In genomic region chr2:28401948-28402550, GRCh38 we compare ENCODE assay signal across 17 cellular contexts. TPM values are rescaled to one million over a fixed set of nuclear protein-coding genes. Genes with fewer than 3 reads are reported as not detected.
DNase-seq lines count a peak whose midpoint lies in the region; ATAC-seq, FAIRE-seq and TF ChIP-seq lines count a peak whose summit lies in the region.
"Had no signal": no experiment of that assay in that cellular context is flagged by ENCODE, and none has a peak within 500 bp of the region (broad histone marks: within the 10 kb centered on the region; RNA-seq: fewer than 3 reads in every experiment).

No MANE protein-coding gene starts in this region.

- H3K4me3 ChIP-seq in HepG2 (replicated peaks in 1 of 3; ENCODE audit: insufficient read depth in 1 of 3, low read depth in 2 of 3, low read length in 3 of 3) (no peak overlapping the region), right lobe of liver (no peak overlapping the region)
- H3K4me3 ChIP-seq: testis had no signal

- CTCF ChIA-PET in HepG2 (lab: Yijun Ruan, JAX; ENCODE audit: low intra/inter-chr PET ratio, low total read pairs) = no interaction called here
- CTCF ChIA-PET in RWPE1 (lab: Yijun Ruan, JAX) = interaction anchor here (0.6 kb wide), 1 partner anchor 196 kb away, joined by 3 read pairs; no protein-coding TSS in a partner anchor
- CTCF ChIA-PET in WTC11 (lab: Charles Lee) = interaction anchor here (1.5 kb wide), 1 partner anchor 698 kb away, joined by 4 read pairs; no protein-coding TSS in a partner anchor
- CTCF ChIA-PET in HEK293T (lab: Yijun Ruan, JAX) = interaction anchor here (0.9 kb wide), 1 partner anchor 44 kb away, joined by 11 read pairs; no protein-coding TSS in a partner anchor

- in situ Hi-C loops in HepG2 (cut with HindIII; ENCODE audit: extremely low pct_ligation_motif_present, low pct_unique_long_range_greater_than_20kb) = loop anchor here (10.0 kb wide), 1 partner anchor 517 kb away; no protein-coding TSS in a partner anchor

- H3K36me3 ChIP-seq in HepG2 (replicated peaks in 1 of 2; ENCODE audit: control insufficient read depth in 1 of 2, insufficient read depth in 2 of 2, low read length in 2 of 2) (peaks cover 38 to 56% of the 10 kb centered on the region in 2 experiments), right lobe of liver (peaks cover 16 to 27% (median 22%) of the 10 kb centered on the region in 4 donors)

- intact Hi-C loops in HepG2 (cut with micrococcal nuclease; ENCODE audit: unreplicated experiment) (no loop called here), right lobe of liver (cut with DNase I) (loop anchor here (5.0 to 10.0 kb wide), 2 partner anchors 265 to 677 kb away; no protein-coding TSS in a partner anchor)

- H3K4me1 ChIP-seq in HepG2 (ENCODE audit: insufficient read depth, low read length) (peaks cover 56% of the 10 kb centered on the region), right lobe of liver (peaks cover 0 to 31% (median 9%) of the 10 kb centered on the region in 4 donors)

- H3K9ac ChIP-seq in HepG2 (ENCODE audit: insufficient read depth, low read depth, low read length) = no peak overlapping the region

- H2AFZ ChIP-seq in HepG2 (ENCODE audit: low read length) = no peak overlapping the region

- H3K9me3 ChIP-seq in HepG2 (ENCODE audit: low read length) (no peaks in the 10 kb centered on the region), right lobe of liver (no peaks in the 10 kb centered on the region)
- H3K9me3 ChIP-seq: testis had no signal

- POLR2A ChIA-PET in HepG2 (lab: Yijun Ruan, JAX) (interaction anchor here (1.5 kb wide), 1 partner anchor 9 kb away, joined by 6 read pairs; the partner anchor contains the start of gene FOSL2), RWPE1 (lab: Yijun Ruan, JAX; ENCODE audit: low non-redundant PET) (no interaction called here), WTC11 (lab: Charles Lee) (no interaction called here), HEK293T (lab: Yijun Ruan, JAX) (no interaction called here)

- no peak overlapping the region for H3K4me2 ChIP-seq in HepG2 (ENCODE audit: low read depth, low read length)

- H3K27ac ChIP-seq in HepG2 (ENCODE audit: extremely low read length, insufficient read depth, low read length) (no peak overlapping the region), right lobe of liver (no peak overlapping the region), RWPE1 (peak overlapping the region; percentile 59)
- H3K27ac ChIP-seq: testis had no signal

- TF ChIP-seq POLR2A in HepG2 (IDR thresholded peaks at IDR 0.05; ENCODE audit: insufficient read depth in 1 of 2, low read depth in 2 of 2, low read length in 2 of 2) = no peak
- TF ChIP-seq POLR2A in right lobe of liver (IDR thresholded peaks at IDR 0.05) = no peak

- no peaks in the 10 kb centered on the region for H3K9me3 Mint-ChIP-seq in immature natural killer cell
- no peaks in the 10 kb centered on the region for H3K9me3 Mint-ChIP-seq in type B pancreatic cell
- no peaks in the 10 kb centered on the region for H3K9me3 Mint-ChIP-seq in WTC11

- DNase-seq in HepG2 (ENCODE audit: low spot score) (no peak), right lobe of liver (no peak), RWPE1 (ENCODE audit: low spot score) (no peak), immature natural killer cell (peak in 2 of 3 donors; percentile 12 to 21), type B pancreatic cell (ENCODE audit: extremely low spot score, unreplicated experiment) (no peak), WTC11 (ENCODE audit: low spot score) (no peak), COLO668 (lab: John Stamatoyannopoulos, UW; ENCODE audit: unreplicated experiment) (no peak), HEK293T (ENCODE audit: extremely low spot score) (no peak)
- DNase-seq: DMS53; Kasumi-1; NCI-H1105; NCI-H510A treated with DMSO at 0.1 percent for 48 hours; stimulated activated CD4-positive, alpha-beta T cell treated with anti-CD3 and anti-CD28 coated beads, Interleukin-4, amount 100 ng/mL, for 24 hours; T-helper 2 cell; testis had no signal

- H3K4me1 Mint-ChIP-seq in immature natural killer cell (peaks cover 24 to 99% of the 10 kb centered on the region in 2 donors), type B pancreatic cell (ENCODE audit: unreplicated experiment) (peaks cover 15% of the 10 kb centered on the region), WTC11 (peaks cover 3% of the 10 kb centered on the region; the same call in 1 of the 2 replicates)

- TF ChIP-seq CTCF in HepG2 (CRISPR knock-in tag; IDR thresholded peaks at IDR 0.05) (no peak), right lobe of liver (IDR thresholded peaks at IDR 0.05) (no peak), RWPE1 (conservative IDR thresholded peaks at IDR 0.05; ENCODE audit: low read depth) (no peak), type B pancreatic cell (conservative IDR thresholded peaks at IDR 0.05) (no peak), WTC11 (IDR thresholded peaks at IDR 0.05) (no peak)

- H3K79me2 ChIP-seq in HepG2 (ENCODE audit: insufficient read depth, low read length) = peaks cover 56% of the 10 kb centered on the region

- H3K27me3 ChIP-seq in HepG2 (ENCODE audit: control insufficient read depth in 1 of 2, insufficient read depth in 2 of 2, low read length in 2 of 2) = no peaks in the 10 kb centered on the region
- no peaks in the 10 kb centered on the region for H3K27me3 ChIP-seq in right lobe of liver
- H3K27me3 ChIP-seq: testis had no signal

- ATAC-seq in HepG2 (no peak), right lobe of liver (no peak), WTC11 (no peak)
- ATAC-seq: left lobe of liver had no signal

- H3K36me3 Mint-ChIP-seq in immature natural killer cell = peaks cover 12 to 41% (median 13%) of the 10 kb centered on the region in 3 donors
- peaks cover 5% of the 10 kb centered on the region for H3K36me3 Mint-ChIP-seq in type B pancreatic cell
- no peaks in the 10 kb centered on the region for H3K36me3 Mint-ChIP-seq in WTC11

- peaks cover 91% of the 10 kb centered on the region for H4K20me1 ChIP-seq in HepG2 (ENCODE audit: insufficient read depth, low read length)

- TF ChIP-seq EP300 in HepG2 (IDR thresholded peaks at IDR 0.05; ENCODE audit: low read depth in 2 of 2, low read length in 2 of 2) = no peak
- TF ChIP-seq EP300 in HepG2 (CRISPR knock-in tag; IDR thresholded peaks at IDR 0.05; ENCODE audit: borderline replicate concordance) = no peak

- peaks cover 21 to 52% (median 52%) of the 10 kb centered on the region in 3 donors for H3K27me3 Mint-ChIP-seq in immature natural killer cell (ENCODE audit: low read depth in 3 of 3)
- H3K27me3 Mint-ChIP-seq in type B pancreatic cell = no peaks in the 10 kb centered on the region
- no peaks in the 10 kb centered on the region for H3K27me3 Mint-ChIP-seq in WTC11 (ENCODE audit: low read depth)
- H3K27me3 Mint-ChIP-seq: activated naive CD8-positive, alpha-beta T cell had no signal

- H3K4me3 Mint-ChIP-seq in immature natural killer cell (peak overlapping the region; percentile 16 to 57 (median 39)), type B pancreatic cell (no peak overlapping the region), WTC11 (no peak overlapping the region)
- H3K4me3 Mint-ChIP-seq: activated naive CD8-positive, alpha-beta T cell had no signal

- 95% methylated on average over 6 of the region's 6 CpGs for WGBS in HepG2 (ENCODE audit: low lambda C conversion rate)
- 94% methylated on average over 3 of the region's 6 CpGs for WGBS in right lobe of liver (ENCODE audit: insufficient coverage, low coverage, low lambda C conversion rate, missing lambda C conversion rate)

- BruUV-seq in HepG2 (replicated peaks; lab: Mats Ljungman, UMichigan) = no TSS peak

- no peak for FAIRE-seq in HepG2 (lab: Jason Lieb, UNC)

- TF ChIP-seq RAD21 in HepG2 (CRISPR knock-in tag; IDR thresholded peaks at IDR 0.05) = no peak

- H3K27ac Mint-ChIP-seq in immature natural killer cell (peak overlapping the region; percentile 41 to 100 (median 92)), type B pancreatic cell (peak overlapping the region; percentile 15), WTC11 (no peak overlapping the region)
- H3K27ac Mint-ChIP-seq: activated naive CD8-positive, alpha-beta T cell had no signal

TF ChIP-seq in WTC11, 78 proteins besides CTCF, POLR2A, EP300 and RAD21 (continues in another document):
- TF ChIP-seq KAT7 (CRISPR knock-in tag; IDR thresholded peaks at IDR 0.05; ENCODE audit: borderline replicate concordance) = no peak
- no peak for TF ChIP-seq ZNF138 (CRISPR knock-in tag; conservative IDR thresholded peaks at IDR 0.05)
- no peak for TF ChIP-seq FOXP1 (CRISPR knock-in tag; IDR thresholded peaks at IDR 0.05; ENCODE audit: borderline replicate concordance)

TF ChIP-seq in HEK293T, 16 proteins besides CTCF, POLR2A, EP300 and RAD21 (continues in another document):
- TF ChIP-seq LEF1 (IDR thresholded peaks at IDR 0.05; ENCODE audit: borderline replicate concordance) (no peak), ELF4 (IDR thresholded peaks at IDR 0.05) (no peak), FOXM1 (IDR thresholded peaks at IDR 0.05; ENCODE audit: borderline replicate concordance) (no peak), BHLHE40 (IDR thresholded peaks at IDR 0.05; ENCODE audit: borderline replicate concordance) (no peak), FOXA1 (IDR thresholded peaks at IDR 0.05) (no peak)

RNA-seq across cellular contexts. Expression of gene FOSL2, which starts 9.4 kb away (rescaled TPM):
- total RNA-seq in HepG2 (2016; rRNA removed; fragmentation: Illumina TruSeq; extraction: Trizol) = 2.3 and 3.4 TPM in 2 replicates
- 0.53 and 0.61 TPM in 2 replicates for total RNA-seq in HepG2 (2016; cell fraction: cytosol; rRNA removed; fragmentation: Illumina TruSeq; extraction: Trizol; ENCODE audit: low read depth)
- 2.2 and 4.1 TPM in 2 replicates for total RNA-seq in HepG2 (2016; cell fraction: insoluble cytoplasmic fraction; rRNA removed; fragmentation: Illumina TruSeq; extraction: Trizol)
- 1.3 and 1.4 TPM in 2 replicates for total RNA-seq in HepG2 (2016; cell fraction: membrane; rRNA removed; fragmentation: Illumina TruSeq; extraction: Trizol)
- 3.7 and 5.1 TPM in 2 replicates for total RNA-seq in HepG2 (2016; cell fraction: nucleus; rRNA removed; fragmentation: Illumina TruSeq; extraction: Trizol)
- 18.1 and 20.1 TPM in 2 replicates for polyA plus RNA-seq in HepG2 (2011; rRNA removed)
- polyA plus RNA-seq in HepG2 (2011; cell fraction: cytosol; rRNA removed) = 10.9 and 11.2 TPM in 2 replicates
- 37.0 and 47.3 TPM in 2 replicates for polyA plus RNA-seq in HepG2 (2011; cell fraction: nucleus; rRNA removed)
- 25.1 and 31.2 TPM in 2 replicates for polyA plus RNA-seq in HepG2 (2012)
- polyA plus RNA-seq in HepG2 (2016; cell fraction: cytosol; fragmentation: Illumina TruSeq; extraction: Trizol; ENCODE audit: low read depth) = 0.21 and 0.26 TPM in 2 replicates
- polyA plus RNA-seq in HepG2 (2016; cell fraction: insoluble cytoplasmic fraction; fragmentation: Illumina TruSeq; extraction: Trizol; ENCODE audit: low read depth) = 2.0 and 2.4 TPM in 2 replicates
- polyA plus RNA-seq in HepG2 (2016; cell fraction: membrane; fragmentation: Illumina TruSeq; extraction: Trizol; ENCODE audit: low read depth) = 0.46 and 0.51 TPM in 2 replicates
- polyA plus RNA-seq in HepG2 (2016; cell fraction: nucleus; fragmentation: Illumina TruSeq; extraction: Trizol; ENCODE audit: insufficient read depth, low read depth) = 3.9 and 4.9 TPM in 2 replicates
- 62.9 and 84.8 TPM in 2 replicates for polyA minus RNA-seq in HepG2 (2011; rRNA and poly(A)+ RNA removed; ENCODE audit: low replicate concordance)
- 27.1 and 28.7 TPM in 2 replicates for polyA minus RNA-seq in HepG2 (2011; cell fraction: cytosol; rRNA and poly(A)+ RNA removed)
- 47.9 and 53.6 TPM in 2 replicates for polyA minus RNA-seq in HepG2 (2011; cell fraction: nucleus; rRNA and poly(A)+ RNA removed)
- 10 to 100 TPM in 4 of 6 experiments, 1 to 10 TPM in 2; 8.1 to 70.7 (median 14.9) TPM for total RNA-seq in right lobe of liver
- polyA plus RNA-seq in immature natural killer cell = 10 to 100 TPM; 27.2 to 54.3 (median 28.7) TPM
- total RNA-seq in type B pancreatic cell (ENCODE audit: low replicate concordance) = 42.1 and 100 TPM in 2 replicates
- total RNA-seq in WTC11 (2021) = 3.9 to 4.5 TPM (median 4.0 TPM) in 3 replicates

Comparison
In these comparisons a context has a peak if more than half of its experiments do, and no peak if none do; other contexts are left out.
1. DNase-seq: peak in immature natural killer cell (2 of 3); none in HepG2 (single experiment), right lobe of liver (0 of 3), RWPE1 (single experiment), type B pancreatic cell (single experiment), WTC11 (single experiment), COLO668 (single experiment) and HEK293T (single experiment).
2. H3K4me3 Mint-ChIP-seq: peak in immature natural killer cell (5 of 5); none in type B pancreatic cell (single experiment) and WTC11 (single experiment).